Comparison of ENCODE assay signal across 13 cellular contexts in genomic region chr7:155711081-155711480, GRCh38.
DNase-seq lines count a peak whose midpoint lies in the region; TF ChIP-seq lines count a peak whose summit lies in the region.
"Had no signal": no experiment of that assay in that cellular context is flagged by ENCODE, and none has a peak within 500 bp of the region (broad histone marks: within the 10 kb centered on the region; RNA-seq: fewer than 3 reads in every experiment).

No MANE protein-coding gene starts in this region.

- POLR2A ChIA-PET in CD8-positive, alpha-beta memory T cell (lab: Charles Lee): no interaction called here

- H4K20me1 ChIP-seq in DOHH2 (ENCODE audit: control insufficient read depth, insufficient read depth, low read depth, low read length): 0 out of 2 replicates have a peak, but pooled peaks cover 3% of the 10 kb centered on the region
- H4K20me1 ChIP-seq in OCI-LY1 (ENCODE audit: insufficient read depth, low read length): no peaks in the 10 kb centered on the region

- no peaks in the 10 kb centered on the region for H3K9me3 Mint-ChIP-seq in CD8-positive, alpha-beta memory T cell
- H3K9me3 Mint-ChIP-seq: HFFc6 had no signal

- intact Hi-C loops in esophagus muscularis mucosa (cut with DNase I): no loop called here

- peak overlapping the region in 2 of 8 donors; percentile 51 to 77 for H3K27ac Mint-ChIP-seq in CD8-positive, alpha-beta memory T cell
- H3K27ac Mint-ChIP-seq: CD4-positive, CD25-positive, alpha-beta regulatory T cell; HFFc6 had no signal

- CTCF ChIA-PET in CD8-positive, alpha-beta memory T cell (lab: Charles Lee): interaction anchor here (1.5 kb wide), 1 partner anchor 112 kb away, joined by 4 read pairs; no protein-coding TSS in a partner anchor

- peak overlapping the region; percentile 62 for H3K27ac ChIP-seq in DOHH2 (ENCODE audit: low read depth, low read length)
- peak overlapping the region; percentile 62 for H3K27ac ChIP-seq in OCI-LY1 (ENCODE audit: low read depth, low read length, poor library complexity, severe bottlenecking)
- H3K27ac ChIP-seq in esophagus muscularis mucosa (replicated peaks in 1 of 4): no peak overlapping the region
- H3K27ac ChIP-seq in CD8-positive, alpha-beta memory T cell (ENCODE audit: low read depth, low read length): no peak overlapping the region
- H3K27ac ChIP-seq: A549 had no signal

- no peaks in the 10 kb centered on the region for H3K9me3 ChIP-seq in DOHH2 (ENCODE audit: control insufficient read depth, insufficient read depth, low read length)
- H3K9me3 ChIP-seq in OCI-LY1 (ENCODE audit: low read length): no peaks in the 10 kb centered on the region
- no peaks in the 10 kb centered on the region for H3K9me3 ChIP-seq in esophagus muscularis mucosa
- no peaks in the 10 kb centered on the region for H3K9me3 ChIP-seq in CD8-positive, alpha-beta memory T cell (ENCODE audit: low read length)
- H3K9me3 ChIP-seq: A549 had no signal

- H3K4me3 Mint-ChIP-seq in CD8-positive, alpha-beta memory T cell: no peak overlapping the region
- H3K4me3 Mint-ChIP-seq: CD4-positive, CD25-positive, alpha-beta regulatory T cell; HFFc6 had no signal

- H3K9ac ChIP-seq in OCI-LY1 (ENCODE audit: low read length): no peak overlapping the region

- DNase-seq in foreskin melanocyte (peak; percentile 16), NCI-H187 treated with DMSO at 0.1 percent for 48 hours (lab: John Stamatoyannopoulos, UW) (no peak), esophagus muscularis mucosa (ENCODE audit: extremely low spot score) (no peak)
- no peak for DNase-seq in CD8-positive, alpha-beta memory T cell
- DNase-seq: CD4-positive, CD25-positive, alpha-beta regulatory T cell; DMS79; EL; HCEC 1CT; HFFc6; KBM-7 had no signal

- peaks cover 68% of the 10 kb centered on the region for H3K4me1 ChIP-seq in DOHH2 (ENCODE audit: control insufficient read depth, low read length)
- peaks cover 55% of the 10 kb centered on the region for H3K4me1 ChIP-seq in OCI-LY1 (ENCODE audit: insufficient read depth, low read length, severe bottlenecking)
- peaks cover 0 to 17% (median 6%) of the 10 kb centered on the region in 4 donors for H3K4me1 ChIP-seq in esophagus muscularis mucosa
- no peaks in the 10 kb centered on the region for H3K4me1 ChIP-seq in CD8-positive, alpha-beta memory T cell (ENCODE audit: insufficient read depth, low read length)
- H3K4me1 ChIP-seq: A549 had no signal

- H3K79me2 ChIP-seq in DOHH2 (ENCODE audit: control insufficient read depth, low read length) (peaks cover 95% of the 10 kb centered on the region), OCI-LY1 (ENCODE audit: insufficient read depth, low read length) (no peaks in the 10 kb centered on the region)

- no peak for TF ChIP-seq POLR2A in esophagus muscularis mucosa (IDR thresholded peaks at IDR 0.05; ENCODE audit: low read depth)

- H3K9me2 ChIP-seq in DOHH2 (replicated peaks; ENCODE audit: control insufficient read depth, low read length) (no peaks in the 10 kb centered on the region), OCI-LY1 (ENCODE audit: low read depth, low read length) (no peaks in the 10 kb centered on the region)

- H3K4me3 ChIP-seq in DOHH2 (ENCODE audit: low read length): no peak overlapping the region
- no peak overlapping the region for H3K4me3 ChIP-seq in OCI-LY1 (ENCODE audit: low read depth, low read length, poor library complexity, severe bottlenecking)
- no peak overlapping the region for H3K4me3 ChIP-seq in esophagus muscularis mucosa
- H3K4me3 ChIP-seq in CD8-positive, alpha-beta memory T cell (ENCODE audit: low read length): no peak overlapping the region
- H3K4me3 ChIP-seq: A549 had no signal

- peaks cover 99% of the 10 kb centered on the region for H3K36me3 ChIP-seq in DOHH2 (ENCODE audit: control insufficient read depth, low read length)
- peaks cover 89% of the 10 kb centered on the region for H3K36me3 ChIP-seq in OCI-LY1 (ENCODE audit: insufficient read depth, low read length)
- peaks cover 21 to 93% (median 76%) of the 10 kb centered on the region in 4 donors for H3K36me3 ChIP-seq in esophagus muscularis mucosa
- peaks cover 39% of the 10 kb centered on the region for H3K36me3 ChIP-seq in CD8-positive, alpha-beta memory T cell (ENCODE audit: insufficient read depth, low read length)

- no peak for TF ChIP-seq CTCF in DOHH2 (IDR thresholded peaks at IDR 0.05; ENCODE audit: low read depth, low read length, poor library complexity, severe bottlenecking)
- TF ChIP-seq CTCF in OCI-LY1 (IDR thresholded peaks at IDR 0.05; ENCODE audit: low read length): no peak
- no peak for TF ChIP-seq CTCF in esophagus muscularis mucosa (IDR thresholded peaks at IDR 0.05)

- TF ChIP-seq EP300 in esophagus muscularis mucosa (IDR thresholded peaks at IDR 0.05): no peak

- H2AFZ ChIP-seq in OCI-LY1 (ENCODE audit: low read length): no peak overlapping the region

- H3K4me1 Mint-ChIP-seq in CD8-positive, alpha-beta memory T cell: peaks cover 27 to 50% (median 29%) of the 10 kb centered on the region in 3 donors

- peaks cover 0 to 1% of the 10 kb centered on the region in 2 donors for H3K27me3 Mint-ChIP-seq in CD8-positive, alpha-beta memory T cell
- H3K27me3 Mint-ChIP-seq: CD4-positive, CD25-positive, alpha-beta regulatory T cell had no signal

- H3K36me3 Mint-ChIP-seq in CD8-positive, alpha-beta memory T cell: peaks cover 4 to 27% (median 14%) of the 10 kb centered on the region in 3 donors

- H3K27me3 ChIP-seq in DOHH2 (ENCODE audit: control insufficient read depth, low read length) (no peaks in the 10 kb centered on the region), OCI-LY1 (ENCODE audit: insufficient read depth, low read length) (no peaks in the 10 kb centered on the region), esophagus muscularis mucosa (no peaks in the 10 kb centered on the region)
- no peaks in the 10 kb centered on the region for H3K27me3 ChIP-seq in CD8-positive, alpha-beta memory T cell (ENCODE audit: insufficient read depth, low read length, poor library complexity, severe bottlenecking)

- 95% methylated on average over 16 of the region's 16 CpGs for WGBS in esophagus muscularis mucosa

- H3F3A ChIP-seq in DOHH2 (ENCODE audit: control insufficient read depth, insufficient read depth): peaks cover 14% of the 10 kb centered on the region
- no peaks in the 10 kb centered on the region for H3F3A ChIP-seq in OCI-LY1 (ENCODE audit: insufficient read depth, low read length)

- H3K4me2 ChIP-seq in DOHH2 (ENCODE audit: low read length) (no peak overlapping the region), OCI-LY1 (ENCODE audit: low read length) (no peak overlapping the region)
- H3K4me2 ChIP-seq: A549 had no signal

Comparison
In these comparisons a context has a peak if more than half of its experiments do, and no peak if none do; other contexts are left out.
1. H3K27ac ChIP-seq: peak in DOHH2 (single experiment) and OCI-LY1 (single experiment); none in esophagus muscularis mucosa (0 of 4) and CD8-positive, alpha-beta memory T cell (single experiment).